24 cellular contexts compared by ENCODE assay signal in the genomic region with DNA sequence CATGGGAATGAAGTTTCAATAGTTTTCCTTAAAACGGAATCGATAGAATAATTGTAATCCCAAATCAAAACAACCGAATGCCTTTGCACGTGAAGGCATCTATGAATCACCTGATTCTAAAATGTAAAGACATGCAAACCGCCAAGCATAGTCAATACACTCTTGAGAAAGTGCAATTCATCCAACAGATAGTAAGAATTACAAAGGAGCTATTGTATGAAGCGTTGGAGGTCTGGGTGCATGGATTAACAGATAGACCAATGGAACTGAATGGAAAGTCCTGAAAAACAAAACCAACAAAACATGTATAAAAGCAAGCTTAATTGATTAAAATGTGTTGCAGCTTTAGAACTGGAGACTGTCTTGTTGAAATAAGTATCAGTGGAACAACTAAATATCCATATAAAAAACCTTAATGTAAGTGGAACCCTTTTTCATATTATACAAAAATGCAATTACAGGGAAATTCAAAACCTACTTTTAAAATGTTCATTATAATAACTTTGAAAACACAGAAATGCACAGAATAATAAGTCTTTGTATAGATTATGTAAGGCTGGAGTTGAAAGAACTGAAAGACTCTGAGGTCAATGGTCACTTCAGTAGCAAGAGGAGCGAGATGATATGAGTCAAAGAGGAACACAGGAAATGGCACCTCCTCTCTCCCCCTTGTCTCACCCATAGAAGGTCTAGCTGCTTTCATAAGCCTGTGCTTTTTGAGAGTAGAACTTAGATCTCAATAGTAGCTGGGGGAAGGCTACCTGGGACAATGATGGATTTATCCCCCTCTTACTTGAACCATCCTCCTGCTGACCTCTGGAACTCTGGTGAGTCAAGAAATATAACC. TPM values are rescaled to one million over a fixed set of nuclear protein-coding genes. Genes with fewer than 3 reads are reported as not detected.
DNase-seq lines count a peak whose midpoint lies in the region; ATAC-seq, FAIRE-seq and TF ChIP-seq lines count a peak whose summit lies in the region.
"Had no signal": no experiment of that assay in that cellular context is flagged by ENCODE, and none has a peak within 500 bp of the region (broad histone marks: within the 10 kb centered on the region; RNA-seq: fewer than 3 reads in every experiment).

No MANE protein-coding gene starts in this region.

- no peak overlapping the region for H2AFZ ChIP-seq in OCI-LY3 (ENCODE audit: low read depth, low read length)
- H2AFZ ChIP-seq in astrocyte (ENCODE audit: low read depth, low read length), result no peak overlapping the region
- H2AFZ ChIP-seq: GM23338 had no signal

- H3K27me3 Mint-ChIP-seq in astrocyte (ENCODE audit: low read depth, unreplicated experiment), result no peaks in the 10 kb centered on the region
- H3K27me3 Mint-ChIP-seq: CD4-positive, alpha-beta T cell; CD8-positive, alpha-beta memory T cell had no signal

- H3K36me3 Mint-ChIP-seq in astrocyte (ENCODE audit: low read depth, unreplicated experiment), result no peaks in the 10 kb centered on the region
- H3K36me3 Mint-ChIP-seq: CD14-positive monocyte had no signal

- no peaks in the 10 kb centered on the region for H3K4me1 Mint-ChIP-seq in astrocyte (ENCODE audit: low read depth, unreplicated experiment)
- H3K4me1 Mint-ChIP-seq: CD14-positive monocyte; CD8-positive, alpha-beta memory T cell; GM23338; H9 had no signal

- peak; percentile 86 for FAIRE-seq in astrocyte (lab: Jason Lieb, UNC)
- FAIRE-seq: A549, G401.6, GM12892 had no signal

- no peak overlapping the region for H3K4me3 Mint-ChIP-seq in astrocyte (ENCODE audit: unreplicated experiment)
- H3K4me3 Mint-ChIP-seq: CD14-positive monocyte; CD4-positive, alpha-beta T cell; CD8-positive, alpha-beta memory T cell; GM23338; H9; HFFc6 had no signal

- H3K9me3 ChIP-seq in HAP-1 (no peaks in the 10 kb centered on the region; the same call in 1 of the 2 replicates), OCI-LY3 (ENCODE audit: insufficient read depth, low read length) (no peaks in the 10 kb centered on the region), astrocyte (ENCODE audit: insufficient read depth, low read depth, low read length) (no peaks in the 10 kb centered on the region), sigmoid colon (no peaks in the 10 kb centered on the region)
- H3K9me3 ChIP-seq: A549; BE2C; BLaER1 treated with 17β-estradiol and CSF1 and Interleukin-3, amounts not matched to agents 10 nM and 100 nM; Caco-2 had no signal

- H4K20me1 ChIP-seq in OCI-LY3 (ENCODE audit: insufficient read depth, low read length), result no peaks in the 10 kb centered on the region
- H4K20me1 ChIP-seq in astrocyte (ENCODE audit: insufficient read depth, low read length), result no peaks in the 10 kb centered on the region
- H4K20me1 ChIP-seq: BLaER1 treated with 17β-estradiol and CSF1 and Interleukin-3, amounts not matched to agents 10 nM and 100 nM had no signal

- no peak for TF ChIP-seq POLR2A in sigmoid colon (IDR thresholded peaks at IDR 0.05)

- intact Hi-C loops in sigmoid colon (cut with DNase I), result no loop called here

- no peaks in the 10 kb centered on the region for H3K79me2 ChIP-seq in OCI-LY3 (ENCODE audit: low read length)
- no peaks in the 10 kb centered on the region for H3K79me2 ChIP-seq in astrocyte (ENCODE audit: insufficient read depth, low read length)

- in situ Hi-C loops in HAP-1 (cut with MboI; ENCODE audit: low sequenced_read_pairs), result no loop called here

- TF ChIP-seq CTCF in OCI-LY3 (IDR thresholded peaks at IDR 0.05; ENCODE audit: low read depth, low read length) (no peak), astrocyte (IDR thresholded peaks at IDR 0.05; ENCODE audit: insufficient read depth, low read depth, low read length) (no peak), sigmoid colon (IDR thresholded peaks at IDR 0.05) (no peak), foreskin fibroblast (IDR thresholded peaks at IDR 0.05; ENCODE audit: low read depth, low read length) (no peak)

- no peak for ATAC-seq in GM21786 (IDR thresholded peaks at IDR 0.05; ENCODE audit: unreplicated experiment)
- ATAC-seq: A549, GM23338 had no signal

- no peak overlapping the region for H3K9ac ChIP-seq in OCI-LY3 (ENCODE audit: low read length)
- H3K9ac ChIP-seq in astrocyte (ENCODE audit: low read length), result no peak overlapping the region
- H3K9ac ChIP-seq: BLaER1 treated with 17β-estradiol and CSF1 and Interleukin-3, amounts not matched to agents 10 nM and 100 nM had no signal

- no peak overlapping the region for H3K27ac Mint-ChIP-seq in astrocyte (ENCODE audit: unreplicated experiment)
- H3K27ac Mint-ChIP-seq: CD14-positive monocyte; CD4-positive, alpha-beta T cell; CD8-positive, alpha-beta memory T cell; GM23338; H9; HFFc6 had no signal

- peak overlapping the region; percentile 50 for H3K27ac ChIP-seq in OCI-LY3 (ENCODE audit: low read length)
- no peak overlapping the region for H3K27ac ChIP-seq in astrocyte (ENCODE audit: low read depth, low read length)
- H3K27ac ChIP-seq in sigmoid colon, result no peak overlapping the region
- H3K27ac ChIP-seq: A549; BLaER1 treated with 17β-estradiol and CSF1 and Interleukin-3, amounts not matched to agents 10 nM and 100 nM had no signal

- H3K27me3 ChIP-seq in HAP-1 (ENCODE audit: low read depth), result no peaks in the 10 kb centered on the region
- no peaks in the 10 kb centered on the region for H3K27me3 ChIP-seq in OCI-LY3 (ENCODE audit: low read depth, low read length)
- H3K27me3 ChIP-seq in astrocyte (ENCODE audit: insufficient read depth, low read length), result no peaks in the 10 kb centered on the region
- H3K27me3 ChIP-seq in sigmoid colon, result no peaks in the 10 kb centered on the region
- H3K27me3 ChIP-seq: BE2C had no signal

- no peaks in the 10 kb centered on the region; the same call in 1 of the 2 replicates for H3K36me3 ChIP-seq in HAP-1 (replicated peaks)
- no peaks in the 10 kb centered on the region for H3K36me3 ChIP-seq in OCI-LY3 (replicated peaks; ENCODE audit: low read depth, low read length)
- no peaks in the 10 kb centered on the region for H3K36me3 ChIP-seq in astrocyte (ENCODE audit: insufficient read depth, low read length)
- no peaks in the 10 kb centered on the region for H3K36me3 ChIP-seq in sigmoid colon
- H3K36me3 ChIP-seq: BE2C; BLaER1 treated with 17β-estradiol and CSF1 and Interleukin-3, amounts not matched to agents 10 nM and 100 nM had no signal

- DNase-seq in HAP-1 (ENCODE audit: low spot score in 2 of 2) (peak; percentile 59 to 97), astrocyte (ENCODE audit: low read depth) (no peak), sigmoid colon (no peak), SW 1271 (lab: John Stamatoyannopoulos, UW) (no peak), foreskin fibroblast (no peak)
- DNase-seq: 8988T; ACHN; AML-193; BE2C; Caco-2; CD4-positive, alpha-beta T cell; CD8-positive, alpha-beta memory T cell; DMS153; DND-41; H9; HFFc6 had no signal

- H3K4me3 ChIP-seq in HAP-1, result no peak overlapping the region
- no peak overlapping the region for H3K4me3 ChIP-seq in OCI-LY3 (ENCODE audit: low read length)
- no peak overlapping the region for H3K4me3 ChIP-seq in astrocyte (ENCODE audit: insufficient read depth, low read depth, low read length)
- H3K4me3 ChIP-seq in sigmoid colon, result no peak overlapping the region
- H3K4me3 ChIP-seq in foreskin fibroblast (ENCODE audit: low read depth in 1 of 2, low read length in 2 of 2), result no peak overlapping the region
- H3K4me3 ChIP-seq: A549; BLaER1 treated with 17β-estradiol and CSF1 and Interleukin-3, amounts not matched to agents 10 nM and 100 nM; GM23338 had no signal

- H3K4me1 ChIP-seq in HAP-1, result peaks cover 19% of the 10 kb centered on the region
- peaks cover 29% of the 10 kb centered on the region for H3K4me1 ChIP-seq in OCI-LY3 (ENCODE audit: low read length)
- no peaks in the 10 kb centered on the region for H3K4me1 ChIP-seq in astrocyte (ENCODE audit: insufficient read depth, low read length)
- H3K4me1 ChIP-seq in sigmoid colon, result no peaks in the 10 kb centered on the region
- H3K4me1 ChIP-seq: A549; BE2C; BLaER1 treated with 17β-estradiol and CSF1 and Interleukin-3, amounts not matched to agents 10 nM and 100 nM; Caco-2 had no signal

- H3K4me2 ChIP-seq in OCI-LY3 (ENCODE audit: low read length) (peak overlapping the region; percentile 30; the same call in 1 of the 2 replicates), astrocyte (ENCODE audit: low read length) (no peak overlapping the region)
- H3K4me2 ChIP-seq: A549; BLaER1 treated with 17β-estradiol and CSF1 and Interleukin-3, amounts not matched to agents 10 nM and 100 nM; GM23338 had no signal

- no peaks in the 10 kb centered on the region for H3K9me3 Mint-ChIP-seq in astrocyte (ENCODE audit: unreplicated experiment)
- H3K9me3 Mint-ChIP-seq: CD4-positive, alpha-beta T cell; GM23338 had no signal

- TF ChIP-seq EP300 in sigmoid colon (IDR thresholded peaks at IDR 0.05), result no peak

- 87% methylated on average over 7 of the region's 7 CpGs for WGBS in sigmoid colon, 2 donors

RNA-seq across cellular contexts. Expression of gene MAGEC2, which starts 20.1 kb away (rescaled TPM):
- not detected in 2 replicates for total RNA-seq in astrocyte
- total RNA-seq in sigmoid colon, result not detected
- not detected for polyA plus RNA-seq in sigmoid colon
- total RNA-seq: Caco-2; CD4-positive, alpha-beta T cell; CD8-positive, alpha-beta memory T cell; GM23338; H9 had no signal
- polyA plus RNA-seq: CD14-positive monocyte; CD8-positive, alpha-beta memory T cell; GM23338 had no signal

Comparison
In these comparisons a context has a peak if more than half of its experiments do, and no peak if none do; other contexts are left out.
1. DNase-seq: peak in HAP-1 (2 of 2); none in astrocyte (single experiment), sigmoid colon (single experiment), SW 1271 (0 of 2) and foreskin fibroblast (0 of 2).